8 cellular contexts compared by ENCODE assay signal in the genomic region with DNA sequence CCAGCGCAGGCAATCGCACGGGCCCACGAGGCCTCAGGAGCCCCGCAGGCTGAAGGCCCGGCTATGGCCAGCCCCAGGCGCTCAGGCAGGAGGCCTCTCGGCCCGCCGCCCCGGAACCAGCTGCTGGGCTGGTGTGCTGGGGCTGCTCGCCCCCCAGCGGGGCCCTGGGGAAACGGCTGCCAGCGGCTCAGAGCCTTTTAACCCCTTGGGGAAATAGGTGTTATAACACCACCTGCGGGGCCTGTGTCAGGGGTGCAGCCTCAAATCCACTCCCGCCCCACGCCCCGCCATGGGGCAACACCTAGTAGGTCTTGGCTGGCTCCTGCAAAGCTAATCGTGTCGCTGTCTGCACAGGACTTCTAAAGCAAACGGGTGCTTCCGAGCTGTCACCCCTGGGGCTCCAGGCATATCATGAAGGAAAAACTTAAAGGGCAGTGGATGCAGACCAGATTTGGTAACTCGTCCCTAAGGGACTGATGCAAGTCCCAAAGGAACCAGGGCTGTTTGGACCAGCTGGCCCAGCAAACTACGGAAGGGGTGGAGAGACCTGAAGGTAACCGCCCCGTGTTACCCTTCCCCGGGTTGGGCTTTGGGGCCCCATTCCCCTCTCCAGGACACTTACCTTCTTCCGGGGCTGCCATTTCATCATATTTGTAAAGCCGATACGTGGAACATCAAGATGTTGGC.
DNase-seq lines count a peak whose midpoint lies in the region; ATAC-seq and TF ChIP-seq lines count a peak whose summit lies in the region.

No MANE protein-coding gene starts in this region.

- H3K9ac ChIP-seq in NT2/D1 (ENCODE audit: insufficient read length, low read depth) (peak overlapping the region; percentile 74), mucosa of rectum (ENCODE audit: low read depth in 1 of 2, low read length in 2 of 2) (peak overlapping the region; percentile 47 to 49)

- TF ChIP-seq POLR2A in esophagus squamous epithelium (IDR thresholded peaks at IDR 0.05): no peak

- no peaks in the 10 kb centered on the region for H3K27me3 ChIP-seq in NT2/D1 (ENCODE audit: insufficient read depth, insufficient read length)
- H3K27me3 ChIP-seq in esophagus squamous epithelium: no peaks in the 10 kb centered on the region
- H3K27me3 ChIP-seq in mucosa of rectum (ENCODE audit: control insufficient read depth in 2 of 2, insufficient read depth in 2 of 2, low read length in 2 of 2): no peaks in the 10 kb centered on the region

- H3K4me3 ChIP-seq in NT2/D1 (ENCODE audit: insufficient read length, low read depth): peak overlapping the region; percentile 61
- H3K4me3 ChIP-seq in esophagus squamous epithelium: peak overlapping the region; percentile 35 to 70 (median 54)
- H3K4me3 ChIP-seq in mucosa of rectum (ENCODE audit: low read length in 2 of 2): peak overlapping the region; percentile 70 to 74

- WGBS in esophagus squamous epithelium, 2 donors: 0% methylated on average over 3 to 6 of the region's 31 CpGs

- DNase-seq in NT2/D1 (ENCODE audit: low read depth, low spot score) (peak; percentile 49), activated T-helper 1 cell treated with Interleukin-2 at 50 U/mL for 16 hours (ENCODE audit: low read depth) (peak; percentile 36), esophagus squamous epithelium (lab: John Stamatoyannopoulos, UW) (no peak)
- DNase-seq in stimulated activated CD8-positive, alpha-beta memory T cell treated with anti-CD3 and anti-CD28 coated beads, Interleukin-4, amount 100 ng/mL, for 24 hours (ENCODE audit: low read depth): peak; percentile 50

- ATAC-seq in GM18868 (IDR thresholded peaks at IDR 0.05; ENCODE audit: unreplicated experiment) (peak; percentile 70), GM21528 (IDR thresholded peaks at IDR 0.05; ENCODE audit: low FRiP score, unreplicated experiment) (no peak), HG02970 (IDR thresholded peaks at IDR 0.05; ENCODE audit: low FRiP score, unreplicated experiment) (no peak)

- H3K9me3 ChIP-seq in NT2/D1 (ENCODE audit: insufficient read depth, low read length): no peaks in the 10 kb centered on the region
- no peaks in the 10 kb centered on the region for H3K9me3 ChIP-seq in esophagus squamous epithelium
- no peaks in the 10 kb centered on the region for H3K9me3 ChIP-seq in mucosa of rectum (ENCODE audit: control insufficient read depth in 2 of 2, low read length in 2 of 2)

- intact Hi-C loops in esophagus squamous epithelium (cut with DNase I): no loop called here

- TF ChIP-seq CTCF in esophagus squamous epithelium (IDR thresholded peaks at IDR 0.05): peak in 5 of 6 experiments; percentile 51 to 72 (median 59)

- H3K36me3 ChIP-seq in NT2/D1 (ENCODE audit: insufficient read depth, insufficient read length, low read length): no peaks in the 10 kb centered on the region
- no peaks in the 10 kb centered on the region for H3K36me3 ChIP-seq in esophagus squamous epithelium
- no peaks in the 10 kb centered on the region for H3K36me3 ChIP-seq in mucosa of rectum (ENCODE audit: control insufficient read depth in 2 of 2, insufficient read depth in 2 of 2, low read length in 2 of 2)

- peak overlapping the region; percentile 63 to 85 (median 84) for H3K27ac ChIP-seq in esophagus squamous epithelium
- peak overlapping the region; percentile 48 to 67 for H3K27ac ChIP-seq in mucosa of rectum (ENCODE audit: low read depth in 2 of 2, low read length in 2 of 2)

- H3K4me1 ChIP-seq in NT2/D1 (ENCODE audit: insufficient read depth, insufficient read length) (no peaks in the 10 kb centered on the region), esophagus squamous epithelium (peaks cover 4 to 71% (median 6%) of the 10 kb centered on the region in 3 donors), mucosa of rectum (ENCODE audit: control insufficient read depth in 2 of 2, insufficient read depth in 2 of 2, low read length in 2 of 2) (peaks cover 0 to 14% of the 10 kb centered on the region in 2 donors)
